Comparison of ENCODE assay signal across 8 cellular contexts in the genomic region with DNA sequence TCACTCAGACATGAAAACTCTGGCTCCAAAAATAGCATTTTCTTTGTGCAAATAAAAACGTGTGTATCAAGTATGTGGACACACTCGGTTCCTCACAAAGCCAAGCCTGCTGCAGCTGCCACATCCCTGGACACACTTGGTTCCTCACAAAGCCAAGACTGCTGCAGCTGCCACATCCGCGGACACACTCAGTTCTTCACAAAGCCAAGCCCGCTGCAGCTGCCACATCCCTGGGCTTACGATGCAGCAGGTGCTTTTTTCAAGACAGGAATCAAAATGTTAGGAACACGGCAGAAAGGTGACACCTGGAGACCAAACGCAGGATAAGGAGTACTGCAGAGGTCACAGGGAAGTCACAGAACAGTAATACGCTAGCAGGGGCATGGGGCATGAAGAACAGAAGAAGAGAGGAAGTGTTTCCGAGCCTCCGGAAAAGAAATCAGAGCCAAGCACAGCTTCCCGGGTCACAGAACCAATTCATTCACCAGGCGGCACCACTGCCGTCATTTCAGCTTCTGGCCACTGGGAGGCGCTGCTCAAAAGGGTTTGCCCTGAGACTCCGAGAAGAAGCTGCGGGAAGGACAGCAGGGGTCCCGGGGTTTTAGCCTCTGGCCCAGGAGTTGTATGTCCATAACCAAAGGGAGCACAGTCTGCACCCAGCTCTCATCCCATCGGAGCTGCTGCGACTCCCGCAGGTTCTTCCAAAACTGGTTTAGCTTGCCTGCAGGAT. TPM values are rescaled to one million over a fixed set of nuclear protein-coding genes. Genes with fewer than 3 reads are reported as not detected.
DNase-seq lines count a peak whose midpoint lies in the region; ATAC-seq and TF ChIP-seq lines count a peak whose summit lies in the region.
"Not testable (repeated sequence)": the region's sequence is repeated elsewhere in the genome, so short reads cannot be mapped to it uniquely, and the experiment has no call there.

No MANE protein-coding gene starts in this region.

- not testable (repeated sequence) for H3K4me1 Mint-ChIP-seq in CD4-positive, alpha-beta T cell (ENCODE audit: low read depth)

- H3K27me3 ChIP-seq in CD4-positive, alpha-beta T cell (ENCODE audit: control insufficient read depth, insufficient read depth, low read length); body of pancreas; left ventricle myocardium inferior (ENCODE audit: low read depth); ovary: not testable (repeated sequence)

- CTCF ChIA-PET in CD4-positive, alpha-beta T cell (lab: Charles Lee) = interaction anchor here (1.2 kb wide), 1 partner anchor 163 kb away, joined by 3 read pairs; no protein-coding TSS in a partner anchor

- intact Hi-C loops in CD4-positive, alpha-beta T cell (cut with DNase I, micrococcal nuclease); body of pancreas (cut with DNase I); left ventricle myocardium inferior (cut with micrococcal nuclease); ovary (cut with DNase I): not testable (repeated sequence)

- H3K4me3 ChIP-seq in body of pancreas, ovary: not testable (repeated sequence)
- peak overlapping the region; percentile 2 for H3K4me3 ChIP-seq in left ventricle myocardium inferior

- H3K27ac ChIP-seq in CD4-positive, alpha-beta T cell (ENCODE audit: low read depth, low read length); body of pancreas; left ventricle myocardium inferior (replicated peaks); ovary: not testable (repeated sequence)

- H3K4me3 Mint-ChIP-seq in CD4-positive, alpha-beta T cell = not testable (repeated sequence)

- DNase-seq in CD4-positive, alpha-beta T cell = peak; percentile 25 to 78 (median 60)
- DNase-seq in KBM-7 (peak; percentile 56), body of pancreas (peak; percentile 51 to 75 (median 68)), left ventricle myocardium inferior (peak; percentile 61), ovary (peak in 4 of 5 donors; percentile 43 to 72 (median 58))
- peak; percentile 32 for DNase-seq in NK-92 treated with Interleukin-12 subunit alpha and Interleukin-12 subunit beta, amount 100 ng/mL, for 24 hours (lab: John Stamatoyannopoulos, UW)
- peak; percentile 36 to 55 for DNase-seq in activated CD4-positive, alpha-beta T cell treated with anti-CD3 and anti-CD28 coated beads, Interleukin-2, amount 50 U/mL, for 24 hours (ENCODE audit: low read depth in 1 of 2, low spot score in 1 of 2)
- DNase-seq in stimulated activated CD8-positive, alpha-beta memory T cell treated with anti-CD3 and anti-CD28 coated beads, Interleukin-4, amount 100 ng/mL, for 4 hours (ENCODE audit: low read depth in 2 of 2, low spot score in 1 of 2) = peak; percentile 10 to 52

- not testable (repeated sequence) for H3K9me3 Mint-ChIP-seq in CD4-positive, alpha-beta T cell

- WGBS in body of pancreas, 2 donors = 17 to 32% methylated on average over 12 to 21 of the region's 21 CpGs
- WGBS in ovary, 3 donors = 27 to 46% (median 34%) methylated on average over 21 of the region's 21 CpGs

- H3K36me3 Mint-ChIP-seq in CD4-positive, alpha-beta T cell (ENCODE audit: low read depth) = not testable (repeated sequence)

- not testable (repeated sequence) for TF ChIP-seq EP300 in ovary (IDR thresholded peaks at IDR 0.05)

- not testable (repeated sequence) for ATAC-seq in CD4-positive, alpha-beta T cell (ENCODE audit: poor library complexity); body of pancreas

- peak; percentile 57 for TF ChIP-seq CTCF in CD4-positive, alpha-beta T cell (IDR thresholded peaks at IDR 0.05)
- peak; percentile 27 to 74 (median 63) for TF ChIP-seq CTCF in body of pancreas (IDR thresholded peaks at IDR 0.05)
- TF ChIP-seq CTCF in left ventricle myocardium inferior (IDR thresholded peaks at IDR 0.05; ENCODE audit: borderline replicate concordance) = peak; percentile 80
- TF ChIP-seq CTCF in ovary (IDR thresholded peaks at IDR 0.05) = peak in 1 of 3 donors; percentile 36

- POLR2A ChIA-PET in CD4-positive, alpha-beta T cell (lab: Charles Lee) = not testable (repeated sequence)

- not testable (repeated sequence) for H3K36me3 ChIP-seq in body of pancreas (replicated peaks in 1 of 2; ENCODE audit: insufficient read depth in 1 of 2, low read depth in 2 of 2); left ventricle myocardium inferior; ovary

- not testable (repeated sequence) for H3K9me3 ChIP-seq in CD4-positive, alpha-beta T cell (ENCODE audit: control insufficient read depth, low read length); body of pancreas; left ventricle myocardium inferior (replicated peaks); ovary

- H3K27ac Mint-ChIP-seq in CD4-positive, alpha-beta T cell = not testable (repeated sequence)

- not testable (repeated sequence) for H3K27me3 Mint-ChIP-seq in CD4-positive, alpha-beta T cell

- not testable (repeated sequence) for TF ChIP-seq POLR2A in body of pancreas (IDR thresholded peaks at IDR 0.05); ovary (IDR thresholded peaks at IDR 0.05)

- not testable (repeated sequence) for H3K4me1 ChIP-seq in body of pancreas; left ventricle myocardium inferior; ovary (ENCODE audit: insufficient read depth)

- in situ Hi-C loops in KBM-7 (cut with MboI; ENCODE audit: low pct_unique_long_range_greater_than_20kb, low sequenced_read_pairs) = not testable (repeated sequence)

RNA-seq across cellular contexts. Expression of gene ROPN1B, which starts 40.0 kb away (rescaled TPM):
- under 1 TPM in 1 of 2 experiments, not detected in 1; 0.25 TPM for total RNA-seq in CD4-positive, alpha-beta T cell
- total RNA-seq in body of pancreas = under 1 TPM in 1 of 2 donors, not detected in 1; 0.52 TPM
- 4.0 TPM for total RNA-seq in left ventricle myocardium inferior
- under 1 TPM in 1 of 7 donors, not detected in 6; 0.23 TPM for total RNA-seq in ovary
- polyA plus RNA-seq in ovary = not detected
